ENCODE assay signal across 14 cellular contexts in the genomic region with DNA sequence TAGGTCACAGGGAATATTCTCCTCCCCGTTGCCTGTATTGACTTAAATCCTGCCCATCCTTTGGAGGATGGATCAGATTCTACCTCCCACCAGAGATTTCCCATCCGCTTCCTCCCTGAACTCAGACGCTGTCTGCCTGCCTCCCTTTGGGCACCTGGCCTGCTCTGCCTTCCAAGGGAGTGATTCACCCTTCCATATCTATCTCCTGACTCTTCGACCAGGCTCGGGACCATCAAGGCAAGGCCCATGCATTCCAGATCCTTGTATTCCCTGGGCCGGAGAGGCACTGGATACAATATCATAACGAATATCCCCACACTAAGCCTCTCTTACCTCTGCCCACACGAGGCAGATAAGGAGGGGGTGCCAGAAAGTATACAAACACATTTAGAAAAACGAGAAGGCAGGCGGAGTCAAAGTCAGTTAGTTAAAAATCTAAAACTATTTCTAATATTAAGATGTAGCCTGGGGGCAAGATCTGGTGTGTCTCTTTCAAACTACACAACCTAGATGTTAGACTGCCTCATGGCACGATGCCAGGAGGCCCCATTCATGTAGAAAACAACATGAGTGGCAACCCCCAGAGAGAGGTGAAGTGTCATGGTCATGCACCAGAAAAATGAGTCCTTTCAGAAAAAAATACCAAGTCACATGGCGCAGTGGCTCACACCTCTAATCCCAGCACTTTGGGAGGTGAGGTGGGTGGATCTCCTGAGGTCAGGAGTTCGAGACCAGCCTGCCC. TPM values are rescaled to one million over a fixed set of nuclear protein-coding genes. Genes with fewer than 3 reads are reported as not detected.
DNase-seq lines count a peak whose midpoint lies in the region; ATAC-seq, FAIRE-seq and TF ChIP-seq lines count a peak whose summit lies in the region.
"Had no signal": no experiment of that assay in that cellular context is flagged by ENCODE, and none has a peak within 500 bp of the region (broad histone marks: within the 10 kb centered on the region; RNA-seq: fewer than 3 reads in every experiment).

No MANE protein-coding gene starts in this region.

- no peaks in the 10 kb centered on the region for H3K9me2 ChIP-seq in PC-3 (replicated peaks; ENCODE audit: low read length)

- H3K4me1 ChIP-seq in A549 (peaks cover 12% of the 10 kb centered on the region; the same call in 2 of the 3 replicates), PC-3 (ENCODE audit: insufficient read depth, low read length) (peaks cover 37% of the 10 kb centered on the region), left ventricle myocardium inferior (peaks cover 99% of the 10 kb centered on the region), gastrocnemius medialis (peaks cover 43 to 84% of the 10 kb centered on the region in 2 donors), mucosa of descending colon (ENCODE audit: low read depth) (peaks cover 8% of the 10 kb centered on the region), Caco-2 (no peaks in the 10 kb centered on the region)

- H3K36me3 ChIP-seq in PC-3 (ENCODE audit: low read depth, low read length): peaks cover 66% of the 10 kb centered on the region
- H3K36me3 ChIP-seq in left ventricle myocardium inferior: peaks cover 87% of the 10 kb centered on the region
- H3K36me3 ChIP-seq in gastrocnemius medialis: peaks cover 0 to 53% of the 10 kb centered on the region in 2 donors
- no peaks in the 10 kb centered on the region for H3K36me3 ChIP-seq in mucosa of descending colon (ENCODE audit: low read depth)
- no peaks in the 10 kb centered on the region for H3K36me3 ChIP-seq in Caco-2 (ENCODE audit: control insufficient read depth, insufficient read depth, low read length)

- no peak overlapping the region for H3K4me2 ChIP-seq in A549
- H3K4me2 ChIP-seq in PC-3 (ENCODE audit: low read length): no peak overlapping the region

- no peak for TF ChIP-seq EP300 in A549 (IDR thresholded peaks at IDR 0.05)

- no peak overlapping the region for H2AFZ ChIP-seq in PC-3 (ENCODE audit: low read length)

- intact Hi-C loops in PC-3 (cut with micrococcal nuclease) (no loop called here), left ventricle myocardium inferior (cut with micrococcal nuclease) (no loop called here), gastrocnemius medialis (cut with DNase I; ENCODE audit: low total_unique reads) (no loop called here), mucosa of descending colon (cut with DNase I, micrococcal nuclease) (no loop called here), Caco-2 (cut with micrococcal nuclease; ENCODE audit: unreplicated experiment) (no loop called here)

- DNase-seq in A549 (ENCODE audit: low read depth in 1 of 2, low spot score in 1 of 2) (no peak), PC-3 (peak; percentile 34), left ventricle myocardium inferior (no peak), gastrocnemius medialis (peak; percentile 41 to 80), mucosa of descending colon (no peak), Caco-2 (no peak), epidermal melanocyte (ENCODE audit: insufficient read length, low spot score) (no peak)
- DNase-seq: activated CD4-positive, alpha-beta memory T cell treated with anti-CD3 and anti-CD28 coated beads for 36 hours; activated effector memory CD4-positive, alpha-beta T cell treated with Interleukin-2 at 50 U/mL for 16 hours; DMS 273 treated with DMSO at 0.1 percent for 48 hours; foreskin melanocyte; NCI-H2029 treated with DMSO at 0.1 percent for 48 hours; stimulated activated CD4-positive, alpha-beta T cell treated with anti-CD3 and anti-CD28 coated beads, Interleukin-2, amount 100 ng/mL, for 48 hours had no signal

- H3K9me3 ChIP-seq in A549 (no peaks in the 10 kb centered on the region), PC-3 (ENCODE audit: low read length) (no peaks in the 10 kb centered on the region), left ventricle myocardium inferior (replicated peaks) (no peaks in the 10 kb centered on the region), gastrocnemius medialis (no peaks in the 10 kb centered on the region), mucosa of descending colon (no peaks in the 10 kb centered on the region), Caco-2 (no peaks in the 10 kb centered on the region)

- no peak overlapping the region for H3K4me3 ChIP-seq in A549
- no peak overlapping the region for H3K4me3 ChIP-seq in PC-3 (ENCODE audit: low read length)
- peak overlapping the region; percentile 90 for H3K4me3 ChIP-seq in left ventricle myocardium inferior
- H3K4me3 ChIP-seq in gastrocnemius medialis: peak overlapping the region in 2 of 4 donors; percentile 78 to 97
- H3K4me3 ChIP-seq in mucosa of descending colon: no peak overlapping the region
- H3K4me3 ChIP-seq in Caco-2 (ENCODE audit: low read depth, low read length): no peak overlapping the region

- no peak for ATAC-seq in A549
- ATAC-seq in PC-3: no peak
- peak; percentile 66 to 69 for ATAC-seq in gastrocnemius medialis
- no peak for ATAC-seq in mucosa of descending colon
- no peak for ATAC-seq in GM21447 (IDR thresholded peaks at IDR 0.05; ENCODE audit: unreplicated experiment)

- POLR2A ChIA-PET in A549 (lab: Yijun Ruan, JAX) (interaction anchor here (0.5 kb wide), 1 partner anchor 313 kb away, joined by 4 read pairs; no protein-coding TSS in a partner anchor), PC-3 (lab: Charles Lee; ENCODE audit: unreplicated experiment) (no interaction called here), Caco-2 (lab: Charles Lee) (no interaction called here)

- no peak for TF ChIP-seq RAD21 in A549 (conservative IDR thresholded peaks at IDR 0.05 in 1 of 2, IDR thresholded peaks at IDR 0.05 in 1 of 2)

- WGBS in A549 (ENCODE audit: missing lambda C conversion rate): 83% methylated on average over 13 of the region's 13 CpGs

- TF ChIP-seq CTCF in A549 (IDR thresholded peaks at IDR 0.05): no peak
- no peak for TF ChIP-seq CTCF in PC-3 (conservative IDR thresholded peaks at IDR 0.05; ENCODE audit: low read depth, low read length)
- no peak for TF ChIP-seq CTCF in left ventricle myocardium inferior (IDR thresholded peaks at IDR 0.05; ENCODE audit: borderline replicate concordance)
- TF ChIP-seq CTCF in gastrocnemius medialis (IDR thresholded peaks at IDR 0.05 in 4 of 5, conservative IDR thresholded peaks at IDR 0.05 in 1 of 5): no peak
- no peak for TF ChIP-seq CTCF in mucosa of descending colon (IDR thresholded peaks at IDR 0.05)
- TF ChIP-seq CTCF in Caco-2 (IDR thresholded peaks at IDR 0.05; ENCODE audit: insufficient read depth in 1 of 2, low read depth in 1 of 2, low read length in 1 of 2, severe bottlenecking in 1 of 2, unreplicated experiment in 1 of 2): no peak

- no peak for TF ChIP-seq POLR2A in A549 (IDR thresholded peaks at IDR 0.05; ENCODE audit: low read length)
- TF ChIP-seq POLR2A in gastrocnemius medialis (IDR thresholded peaks at IDR 0.05): no peak

- H4K20me1 ChIP-seq in PC-3 (ENCODE audit: low read length): peaks cover 22% of the 10 kb centered on the region

- no peak overlapping the region for H3K27ac ChIP-seq in A549
- H3K27ac ChIP-seq in PC-3 (ENCODE audit: low read length): no peak overlapping the region
- peak overlapping the region; percentile 99 for H3K27ac ChIP-seq in left ventricle myocardium inferior (replicated peaks)
- peak overlapping the region; percentile 30 to 98 (median 96) for H3K27ac ChIP-seq in gastrocnemius medialis

- FAIRE-seq in A549 (lab: Jason Lieb, UNC): no peak

- H3K79me2 ChIP-seq in PC-3 (ENCODE audit: low read length): peaks cover 57% of the 10 kb centered on the region

- in situ Hi-C loops in gastrocnemius medialis (cut with MboI; ENCODE audit: low sequenced_read_pairs in 4 of 4): loop anchor here (5.0 to 25.0 kb wide), 3 partner anchors 156 to 246 kb away; no protein-coding TSS in a partner anchor

- H3K4me3 Mint-ChIP-seq in Caco-2 (ENCODE audit: unreplicated experiment): no peak overlapping the region
- H3K4me3 Mint-ChIP-seq: activated CD4-positive, alpha-beta memory T cell treated with anti-CD3 and anti-CD28 coated beads for 36 hours had no signal

- H3K36me3 Mint-ChIP-seq in Caco-2 (ENCODE audit: insufficient read depth, unreplicated experiment): peaks cover 5% of the 10 kb centered on the region
- H3K36me3 Mint-ChIP-seq: activated CD4-positive, alpha-beta memory T cell treated with anti-CD3 and anti-CD28 coated beads for 36 hours had no signal

- peaks cover 9% of the 10 kb centered on the region for H3F3A ChIP-seq in PC-3 (ENCODE audit: low read length, unreplicated experiment)

- H3K27me3 ChIP-seq in PC-3 (ENCODE audit: low read length): no peaks in the 10 kb centered on the region
- no peaks in the 10 kb centered on the region for H3K27me3 ChIP-seq in left ventricle myocardium inferior (ENCODE audit: low read depth)
- H3K27me3 ChIP-seq in gastrocnemius medialis: no peaks in the 10 kb centered on the region
- no peaks in the 10 kb centered on the region for H3K27me3 ChIP-seq in Caco-2 (replicated peaks; ENCODE audit: control insufficient read depth, insufficient read depth, low read length)

- no peaks in the 10 kb centered on the region for H3K9me3 Mint-ChIP-seq in Caco-2 (ENCODE audit: unreplicated experiment)
- H3K9me3 Mint-ChIP-seq: activated CD4-positive, alpha-beta memory T cell treated with anti-CD3 and anti-CD28 coated beads for 36 hours had no signal

- no peaks in the 10 kb centered on the region for H3K27me3 Mint-ChIP-seq in Caco-2 (ENCODE audit: insufficient read depth, unreplicated experiment)

- H3K27ac Mint-ChIP-seq in Caco-2 (ENCODE audit: unreplicated experiment): no peak overlapping the region
- H3K27ac Mint-ChIP-seq: activated CD4-positive, alpha-beta memory T cell treated with anti-CD3 and anti-CD28 coated beads for 36 hours had no signal

- H3K9ac ChIP-seq in PC-3 (ENCODE audit: low read length): no peak overlapping the region

- CTCF ChIA-PET in A549 (lab: Yijun Ruan, JAX): interaction anchor here (1.0 to 4.8 kb wide), 16 partner anchors 7 to 396 kb away, joined by 3 to 248 read pairs (median 6); partner anchors contain the start of gene CDRT4
- CTCF ChIA-PET in PC-3 (lab: Charles Lee): interaction anchor here (2.7 kb wide), 1 partner anchor 247 kb away, joined by 15 read pairs; no protein-coding TSS in a partner anchor
- CTCF ChIA-PET in Caco-2 (lab: Charles Lee): no interaction called here

- BruUV-seq in PC-3 (replicated peaks; lab: Mats Ljungman, UMichigan) (no TSS peak), Caco-2 (replicated peaks; lab: Mats Ljungman, UMichigan) (no TSS peak)

- H3K4me1 Mint-ChIP-seq in Caco-2 (ENCODE audit: low read depth, unreplicated experiment): no peaks in the 10 kb centered on the region

TF ChIP-seq in A549, 52 proteins besides CTCF, POLR2A, EP300 and RAD21 (continues in another document):
- TF ChIP-seq SMC3 (IDR thresholded peaks at IDR 0.05) (no peak), HOXA7 (CRISPR knock-in tag; IDR thresholded peaks at IDR 0.05) (0 out of 2 replicates have a peak, but pooled peaks have one; percentile 16)

RNA-seq across cellular contexts. Expression of gene PMP22, which starts 9.2 kb away (rescaled TPM):
- polyA plus RNA-seq in A549 (2011; rRNA removed) (102 and 131 TPM in 2 replicates), A549 (2017; fragmentation: RNase III; extraction: RNeasy Plus Mini Kit Qiagen cat#74134 plus additional on column Dnase treatment) (39.1 to 40.7 TPM (median 40.1 TPM) in 3 replicates)
- 213 and 232 TPM in 2 replicates for polyA plus RNA-seq in A549 (2012; cell fraction: cytosol; rRNA removed)
- polyA plus RNA-seq in A549 (2012; cell fraction: nucleus; rRNA removed): 159 and 171 TPM in 2 replicates
- polyA minus RNA-seq in A549 (2011; rRNA and poly(A)+ RNA removed): 168 and 199 TPM in 2 replicates
- total RNA-seq in PC-3 (2014; rRNA removed) (51.0 and 51.1 TPM in 2 replicates), left ventricle myocardium inferior (135 TPM), gastrocnemius medialis (100 to 1,000 TPM in 1 of 4 donors, 10 to 100 TPM in 3; 75.5 to 227 (median 83.2) TPM), mucosa of descending colon (100 to 1,000 TPM in 1 of 3 donors, 10 to 100 TPM in 2; 16.7 to 149 (median 54.2) TPM), Caco-2 (2022) (7.3 and 9.1 TPM in 2 replicates)
- total RNA-seq: activated CD4-positive, alpha-beta memory T cell treated with anti-CD3 and anti-CD28 coated beads for 36 hours had no signal

Comparison
In these comparisons a context has a peak if more than half of its experiments do, and no peak if none do; other contexts are left out.
1. ATAC-seq: peak in gastrocnemius medialis (2 of 2); none in A549 (0 of 2), PC-3 (single experiment), mucosa of descending colon (single experiment) and GM21447 (single experiment).
2. DNase-seq: peak in PC-3 (single experiment) and gastrocnemius medialis (2 of 2); none in A549 (0 of 2), left ventricle myocardium inferior (single experiment), mucosa of descending colon (0 of 3), Caco-2 (0 of 2) and epidermal melanocyte (single experiment).
3. H3K27ac ChIP-seq: peak in left ventricle myocardium inferior (single experiment) and gastrocnemius medialis (4 of 4); none in A549 (0 of 2) and PC-3 (single experiment).